ENCODE assay signal across 25 cellular contexts in genomic region chr2:136243638-136244557, GRCh38.
DNase-seq lines count a peak whose midpoint lies in the region; ATAC-seq, FAIRE-seq and TF ChIP-seq lines count a peak whose summit lies in the region.
"Had no signal": no experiment of that assay in that cellular context is flagged by ENCODE, and none has a peak within 500 bp of the region (broad histone marks: within the 10 kb centered on the region; RNA-seq: fewer than 3 reads in every experiment).

No MANE protein-coding gene starts in this region.

- H3K4me2 ChIP-seq in HepG2 (ENCODE audit: low read depth, low read length) = no peak overlapping the region
- H3K4me2 ChIP-seq: smooth muscle cell had no signal

- H3K27ac Mint-ChIP-seq in activated CD8-positive, alpha-beta T cell treated with anti-CD3 and anti-CD28 coated beads, Interleukin-2, amount 10 ng/mL, durations not matched to agents 7 days and 5 days = peak overlapping the region; percentile 41
- H3K27ac Mint-ChIP-seq in naive thymus-derived CD4-positive, alpha-beta T cell = peak overlapping the region in 5 of 9 donors; percentile 12 to 89 (median 52)
- H3K27ac Mint-ChIP-seq: type B pancreatic cell had no signal

- no peak for FAIRE-seq in HepG2 (lab: Jason Lieb, UNC)
- FAIRE-seq in RCC 7860 (lab: Jason Lieb, UNC) = no peak
- FAIRE-seq: H54, keratinocyte had no signal

- peaks cover 8% of the 10 kb centered on the region for H3K4me1 ChIP-seq in HepG2 (ENCODE audit: insufficient read depth, low read length)
- peaks cover 0 to 5% (median 0%) of the 10 kb centered on the region in 4 donors for H3K4me1 ChIP-seq in right lobe of liver
- H3K4me1 ChIP-seq in naive thymus-derived CD4-positive, alpha-beta T cell (ENCODE audit: control insufficient read depth in 2 of 2, insufficient read depth in 2 of 2, low read length in 2 of 2) = peaks cover 18 to 21% of the 10 kb centered on the region in 2 donors
- H3K4me1 ChIP-seq in testis = peaks cover 14% of the 10 kb centered on the region
- H3K4me1 ChIP-seq in sigmoid colon = peaks cover 0 to 6% (median 5%) of the 10 kb centered on the region in 4 donors
- H3K4me1 ChIP-seq: prostate gland had no signal

- intact Hi-C loops in HepG2 (cut with micrococcal nuclease; ENCODE audit: unreplicated experiment) (no loop called here), right lobe of liver (cut with DNase I) (no loop called here), testis (cut with DNase I; ENCODE audit: low total_unique reads) (no loop called here), sigmoid colon (cut with DNase I) (no loop called here)
- intact Hi-C loops in naive thymus-derived CD4-positive, alpha-beta T cell (cut with micrococcal nuclease) = no loop called here

- H3K36me3 ChIP-seq in HepG2 (replicated peaks in 1 of 2; ENCODE audit: control insufficient read depth in 1 of 2, insufficient read depth in 2 of 2, low read length in 2 of 2) (no peaks in the 10 kb centered on the region), right lobe of liver (no peaks in the 10 kb centered on the region), testis (ENCODE audit: low read depth, missing control alignments) (no peaks in the 10 kb centered on the region), sigmoid colon (no peaks in the 10 kb centered on the region)
- no peaks in the 10 kb centered on the region for H3K36me3 ChIP-seq in naive thymus-derived CD4-positive, alpha-beta T cell (ENCODE audit: control insufficient read depth in 2 of 3, insufficient read depth in 3 of 3, low read length in 3 of 3)
- H3K36me3 ChIP-seq: Peyer's patch, prostate gland had no signal

- H3K79me2 ChIP-seq in HepG2 (ENCODE audit: insufficient read depth, low read length) = no peaks in the 10 kb centered on the region

- no peak overlapping the region for H3K4me3 Mint-ChIP-seq in activated CD8-positive, alpha-beta T cell treated with anti-CD3 and anti-CD28 coated beads, Interleukin-2, amount 10 ng/mL, durations not matched to agents 7 days and 5 days
- no peak overlapping the region for H3K4me3 Mint-ChIP-seq in naive thymus-derived CD4-positive, alpha-beta T cell
- H3K4me3 Mint-ChIP-seq: CD8-positive, alpha-beta T cell; stimulated activated naive CD8-positive, alpha-beta T cell treated with anti-CD3 and anti-CD28 coated beads, Interleukin-15, amount 100 ng/mL, for 72 hours; type B pancreatic cell had no signal

- H4K20me1 ChIP-seq in HepG2 (ENCODE audit: insufficient read depth, low read length) = no peaks in the 10 kb centered on the region

- H3K9me3 ChIP-seq in HepG2 (ENCODE audit: low read length) (no peaks in the 10 kb centered on the region), right lobe of liver (no peaks in the 10 kb centered on the region), testis (no peaks in the 10 kb centered on the region), sigmoid colon (no peaks in the 10 kb centered on the region)
- no peaks in the 10 kb centered on the region for H3K9me3 ChIP-seq in naive thymus-derived CD4-positive, alpha-beta T cell (ENCODE audit: control insufficient read depth in 2 of 3, low read length in 3 of 3)
- H3K9me3 ChIP-seq: Peyer's patch, prostate gland had no signal

- no peak for TF ChIP-seq CTCF in HepG2 (CRISPR knock-in tag; IDR thresholded peaks at IDR 0.05)
- TF ChIP-seq CTCF in right lobe of liver (IDR thresholded peaks at IDR 0.05) = no peak
- no peak for TF ChIP-seq CTCF in testis (IDR thresholded peaks at IDR 0.05)
- TF ChIP-seq CTCF in sigmoid colon (IDR thresholded peaks at IDR 0.05) = no peak
- TF ChIP-seq CTCF in RWPE1 (conservative IDR thresholded peaks at IDR 0.05; ENCODE audit: low read depth) = no peak

- no TSS peak for BruUV-seq in HepG2 (replicated peaks; lab: Mats Ljungman, UMichigan)

- TF ChIP-seq POLR2A in HepG2 (IDR thresholded peaks at IDR 0.05; ENCODE audit: insufficient read depth in 1 of 2, low read depth in 2 of 2, low read length in 2 of 2) (no peak), right lobe of liver (IDR thresholded peaks at IDR 0.05) (no peak), testis (IDR thresholded peaks at IDR 0.05) (no peak), sigmoid colon (IDR thresholded peaks at IDR 0.05) (no peak)

- no peaks in the 10 kb centered on the region for H3K27me3 ChIP-seq in HepG2 (ENCODE audit: control insufficient read depth in 1 of 2, insufficient read depth in 2 of 2, low read length in 2 of 2)
- H3K27me3 ChIP-seq in right lobe of liver = no peaks in the 10 kb centered on the region
- no peaks in the 10 kb centered on the region for H3K27me3 ChIP-seq in naive thymus-derived CD4-positive, alpha-beta T cell (ENCODE audit: control insufficient read depth in 2 of 2, insufficient read depth in 2 of 2, low read length in 2 of 2)
- no peaks in the 10 kb centered on the region for H3K27me3 ChIP-seq in testis
- no peaks in the 10 kb centered on the region for H3K27me3 ChIP-seq in sigmoid colon
- H3K27me3 ChIP-seq: Peyer's patch had no signal

- no peak for TF ChIP-seq RAD21 in HepG2 (CRISPR knock-in tag; IDR thresholded peaks at IDR 0.05)

- in situ Hi-C loops in HepG2 (cut with HindIII; ENCODE audit: extremely low pct_ligation_motif_present, low pct_unique_long_range_greater_than_20kb) = no loop called here

- POLR2A ChIA-PET in HepG2 (lab: Yijun Ruan, JAX) = no interaction called here
- POLR2A ChIA-PET in activated CD8-positive, alpha-beta T cell treated with anti-CD3 and anti-CD28 coated beads, Interleukin-2, amount 10 ng/mL, durations not matched to agents 7 days and 5 days (lab: Charles Lee) = interaction anchor here (0.6 to 1.0 kb wide), 4 partner anchors 7 to 134 kb away, joined by 3 to 4 read pairs (median 4); no protein-coding TSS in a partner anchor
- POLR2A ChIA-PET in naive thymus-derived CD4-positive, alpha-beta T cell (lab: Charles Lee) = interaction anchor here (0.6 to 1.4 kb wide), 3 partner anchors 56 to 108 kb away, joined by 3 to 6 read pairs (median 4); no protein-coding TSS in a partner anchor
- POLR2A ChIA-PET in RWPE1 (lab: Yijun Ruan, JAX; ENCODE audit: low non-redundant PET) = no interaction called here

- TF ChIP-seq EP300 in HepG2 (IDR thresholded peaks at IDR 0.05; ENCODE audit: low read depth in 2 of 2, low read length in 2 of 2) = no peak
- no peak for TF ChIP-seq EP300 in HepG2 (CRISPR knock-in tag; IDR thresholded peaks at IDR 0.05; ENCODE audit: borderline replicate concordance)
- TF ChIP-seq EP300 in sigmoid colon (IDR thresholded peaks at IDR 0.05) = no peak

- WGBS in HepG2 (ENCODE audit: low lambda C conversion rate) = 44% methylated on average over 11 of the region's 16 CpGs
- 50% methylated on average over 9 of the region's 16 CpGs for WGBS in right lobe of liver (ENCODE audit: insufficient coverage, low coverage, low lambda C conversion rate, missing lambda C conversion rate)
- WGBS in testis, 2 donors = 72 to 78% methylated on average over 10 to 16 of the region's 16 CpGs
- WGBS in sigmoid colon, 2 donors = 62 to 76% methylated on average over 16 of the region's 16 CpGs

- no peak for DNase-seq in HepG2 (ENCODE audit: low spot score)
- DNase-seq in right lobe of liver = no peak
- no peak for DNase-seq in activated CD8-positive, alpha-beta T cell treated with anti-CD3 and anti-CD28 coated beads, Interleukin-2, amount 10 ng/mL, durations not matched to agents 7 days and 5 days
- DNase-seq in naive thymus-derived CD4-positive, alpha-beta T cell = no peak
- DNase-seq in testis = peak; percentile 80
- DNase-seq in RCC 7860 (ENCODE audit: low spot score) = no peak
- DNase-seq in sigmoid colon = no peak
- no peak for DNase-seq in RWPE1 (ENCODE audit: low spot score)
- DNase-seq: activated CD4-positive, alpha-beta T cell treated with anti-CD3 and anti-CD28 coated beads for 4 hours; activated CD8-positive, alpha-beta memory T cell treated with anti-CD3 and anti-CD28 coated beads, Interleukin-2, amount 50 U/mL, for 48 hours; activated naive CD4-positive, alpha-beta T cell; CD8-positive, alpha-beta T cell; central memory CD4-positive, alpha-beta T cell; DMS79; foreskin fibroblast; NCI-H187; Peyer's patch; stimulated activated CD4-positive, alpha-beta T cell treated with anti-CD3 and anti-CD28 coated beads, Interleukin-2, amount 100 ng/mL, for 48 hours; stimulated activated naive CD8-positive, alpha-beta T cell treated with anti-CD3 and anti-CD28 coated beads, Interleukin-15, amount 100 ng/mL, for 72 hours had no signal

- peaks cover 50% of the 10 kb centered on the region for H3K4me1 Mint-ChIP-seq in activated CD8-positive, alpha-beta T cell treated with anti-CD3 and anti-CD28 coated beads, Interleukin-2, amount 10 ng/mL, durations not matched to agents 7 days and 5 days (ENCODE audit: low read depth)
- H3K4me1 Mint-ChIP-seq in naive thymus-derived CD4-positive, alpha-beta T cell = peaks cover 20 to 44% (median 33%) of the 10 kb centered on the region in 7 donors

- no peaks in the 10 kb centered on the region for H3K9me3 Mint-ChIP-seq in activated CD8-positive, alpha-beta T cell treated with anti-CD3 and anti-CD28 coated beads, Interleukin-2, amount 10 ng/mL, durations not matched to agents 7 days and 5 days (ENCODE audit: insufficient read depth)
- peaks cover 0 to 2% (median 0%) of the 10 kb centered on the region in 11 donors for H3K9me3 Mint-ChIP-seq in naive thymus-derived CD4-positive, alpha-beta T cell
- H3K9me3 Mint-ChIP-seq: stimulated activated naive CD8-positive, alpha-beta T cell treated with anti-CD3 and anti-CD28 coated beads, Interleukin-15, amount 100 ng/mL, for 72 hours; type B pancreatic cell had no signal

- ATAC-seq in HepG2 = peak; percentile 27; the same call in 1 of the 3 replicates
- no peak for ATAC-seq in right lobe of liver
- ATAC-seq in activated CD8-positive, alpha-beta T cell treated with anti-CD3 and anti-CD28 coated beads, Interleukin-2, amount 10 ng/mL, durations not matched to agents 7 days and 5 days = no peak
- ATAC-seq in naive thymus-derived CD4-positive, alpha-beta T cell = no peak
- ATAC-seq: CD8-positive, alpha-beta T cell had no signal

- no peak overlapping the region for H2AFZ ChIP-seq in HepG2 (ENCODE audit: low read length)

- H3K27ac ChIP-seq in HepG2 (ENCODE audit: extremely low read length, insufficient read depth, low read length) (no peak overlapping the region), right lobe of liver (no peak overlapping the region), testis (no peak overlapping the region), sigmoid colon (no peak overlapping the region), RWPE1 (no peak overlapping the region)
- H3K27ac ChIP-seq in naive thymus-derived CD4-positive, alpha-beta T cell (ENCODE audit: low read depth, low read length) = no peak overlapping the region
- H3K27ac ChIP-seq: epithelial cell of prostate, prostate gland had no signal

- peaks cover 7% of the 10 kb centered on the region for H3K36me3 Mint-ChIP-seq in activated CD8-positive, alpha-beta T cell treated with anti-CD3 and anti-CD28 coated beads, Interleukin-2, amount 10 ng/mL, durations not matched to agents 7 days and 5 days (ENCODE audit: low read depth)
- peaks cover 0 to 10% (median 0%) of the 10 kb centered on the region in 5 donors for H3K36me3 Mint-ChIP-seq in naive thymus-derived CD4-positive, alpha-beta T cell
- H3K36me3 Mint-ChIP-seq: CD8-positive, alpha-beta T cell; type B pancreatic cell had no signal

- no peak overlapping the region for H3K9ac ChIP-seq in HepG2 (ENCODE audit: insufficient read depth, low read depth, low read length)

- CTCF ChIA-PET in HepG2 (lab: Yijun Ruan, JAX; ENCODE audit: low intra/inter-chr PET ratio, low total read pairs) (no interaction called here), RWPE1 (lab: Yijun Ruan, JAX) (no interaction called here)
- CTCF ChIA-PET in activated CD8-positive, alpha-beta T cell treated with anti-CD3 and anti-CD28 coated beads, Interleukin-2, amount 10 ng/mL, durations not matched to agents 7 days and 5 days (lab: Charles Lee) = interaction anchor here (2.4 kb wide), 1 partner anchor 108 kb away, joined by 7 read pairs; no protein-coding TSS in a partner anchor
- CTCF ChIA-PET in naive thymus-derived CD4-positive, alpha-beta T cell (lab: Charles Lee) = interaction anchor here (0.6 kb wide), 1 partner anchor 108 kb away, joined by 3 read pairs; no protein-coding TSS in a partner anchor

- peaks cover 2% of the 10 kb centered on the region for H3K27me3 Mint-ChIP-seq in activated CD8-positive, alpha-beta T cell treated with anti-CD3 and anti-CD28 coated beads, Interleukin-2, amount 10 ng/mL, durations not matched to agents 7 days and 5 days (ENCODE audit: low read depth)
- peaks cover 0 to 2% (median 0%) of the 10 kb centered on the region in 5 donors for H3K27me3 Mint-ChIP-seq in naive thymus-derived CD4-positive, alpha-beta T cell
- H3K27me3 Mint-ChIP-seq: stimulated activated naive CD8-positive, alpha-beta T cell treated with anti-CD3 and anti-CD28 coated beads, Interleukin-15, amount 100 ng/mL, for 72 hours had no signal

- no peak overlapping the region for H3K4me3 ChIP-seq in HepG2 (replicated peaks in 1 of 3; ENCODE audit: insufficient read depth in 1 of 3, low read depth in 2 of 3, low read length in 3 of 3)
- no peak overlapping the region for H3K4me3 ChIP-seq in right lobe of liver
- no peak overlapping the region for H3K4me3 ChIP-seq in naive thymus-derived CD4-positive, alpha-beta T cell (ENCODE audit: low read length)
- no peak overlapping the region for H3K4me3 ChIP-seq in testis
- no peak overlapping the region for H3K4me3 ChIP-seq in sigmoid colon
- H3K4me3 ChIP-seq: Peyer's patch, prostate gland, smooth muscle cell had no signal

Comparison
In these comparisons a context has a peak if more than half of its experiments do, and no peak if none do; other contexts are left out.
1. CTCF ChIA-PET loops: an anchor here in activated CD8-positive, alpha-beta T cell treated with anti-CD3 and anti-CD28 coated beads, Interleukin-2, amount 10 ng/mL, durations not matched to agents 7 days and 5 days (2.4 kb wide) and naive thymus-derived CD4-positive, alpha-beta T cell (0.6 kb wide); none called in HepG2 and RWPE1.
2. POLR2A ChIA-PET loops: an anchor here in activated CD8-positive, alpha-beta T cell treated with anti-CD3 and anti-CD28 coated beads, Interleukin-2, amount 10 ng/mL, durations not matched to agents 7 days and 5 days (0.6 to 1.0 kb wide) and naive thymus-derived CD4-positive, alpha-beta T cell (0.6 to 1.4 kb wide); none called in HepG2 and RWPE1.